38 cellular contexts compared by ENCODE assay signal in the genomic region with DNA sequence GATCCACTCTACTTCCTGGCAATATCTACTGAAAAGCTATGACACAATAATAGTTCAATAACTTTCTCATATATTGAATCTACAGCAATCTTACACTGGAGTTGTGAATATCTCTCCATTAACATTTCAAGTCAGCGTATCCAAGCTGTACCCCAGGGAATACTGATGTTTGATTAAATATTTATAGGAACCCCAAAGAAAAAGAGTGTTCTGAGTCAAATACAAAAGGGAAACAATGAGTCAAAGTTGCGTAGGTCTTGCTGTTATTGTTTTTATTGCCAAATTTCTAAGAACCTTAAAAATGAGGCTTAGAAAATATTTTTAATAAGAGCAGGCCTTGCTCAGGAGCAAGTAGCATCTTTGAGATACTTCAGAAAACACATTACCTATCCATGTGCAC.
"Had no signal": no experiment of that assay in that cellular context is flagged by ENCODE, and none has a peak within 500 bp of the region (broad histone marks: within the 10 kb centered on the region; RNA-seq: fewer than 3 reads in every experiment).

No MANE protein-coding gene starts in this region.

- DNase-seq: activated B cell treated with CpG ODN at 0.5 μM for 24 hours; activated CD4-positive, alpha-beta memory T cell treated with anti-CD3 and anti-CD28 coated beads, Interleukin-2, amount 10 ng/mL, durations not matched to agents 7 days and 5 days; activated CD4-positive, alpha-beta T cell treated with anti-CD3 and anti-CD28 coated beads for 4 hours; activated CD4-positive, alpha-beta T cell treated with anti-CD3 and anti-CD28 coated beads, Interleukin-2, amount 10 ng/mL, durations not matched to agents 24 days and 14 days; activated CD4-positive, alpha-beta T cell treated with anti-CD3 and anti-CD28 coated beads, Interleukin-2, amount 50 U/mL, for 48 hours; activated CD4-positive, CD25-positive, alpha-beta regulatory T cell treated with anti-CD3 and anti-CD28 coated beads, Interleukin-2, amount 50 U/mL, for 72 hours; activated CD8-positive, alpha-beta memory T cell treated with anti-CD3 and anti-CD28 coated beads, Interleukin-2, amount 50 U/mL, for 4 hours; activated CD8-positive, alpha-beta T cell treated with anti-CD3 and anti-CD28 coated beads, Interleukin-2, amount 10 ng/mL, durations not matched to agents 7 days and 5 days; activated effector memory CD4-positive, alpha-beta T cell treated with anti-CD3 and anti-CD28 coated beads, Interleukin-2, amount 50 U/mL, for 16 hours; activated gamma-delta T cell treated with Interleukin-2 at 50 U/mL for 16 hours; activated naive CD4-positive, alpha-beta T cell; activated naive CD4-positive, alpha-beta T cell treated with anti-CD3 and anti-CD28 coated beads for 36 hours; activated naive CD4-positive, alpha-beta T cell treated with anti-CD3 and anti-CD28 coated beads, Interleukin-2, amount 50 U/mL, for 16 hours; activated naive CD8-positive, alpha-beta T cell treated with anti-CD3 and anti-CD28 coated beads for 36 hours; activated T-cell treated with anti-CD3 and anti-CD28 coated beads for 4 hours; activated T-cell treated with anti-CD3 and anti-CD28 coated beads, Interleukin-2, amount 50 U/mL, for 1 hour; activated T-cell treated with anti-CD3 and anti-CD28 coated beads, Interleukin-2, amount 50 U/mL, for 4 hours; activated T-cell treated with anti-CD3 and anti-CD28 coated beads, Interleukin-2, amount 50 U/mL, for 72 hours; adrenal gland; amniotic stem cell; aorta; body of pancreas; brain microvascular endothelial cell; caudate nucleus; cerebellar nuclear complex; T-helper 1 cell; T-helper 2 cell; T-helper 9 cell had no signal

- H3K9me3 Mint-ChIP-seq: activated CD4-positive, alpha-beta memory T cell treated with anti-CD3 and anti-CD28 coated beads, Interleukin-2, amount 10 ng/mL, durations not matched to agents 7 days and 5 days; activated CD4-positive, alpha-beta T cell treated with anti-CD3 and anti-CD28 coated beads, Interleukin-2, amount 10 ng/mL, durations not matched to agents 24 days and 14 days; activated T-helper 17 cell treated with anti-CD3 and anti-CD28 coated beads, Interleukin-2, amount 50 U/mL, for 72 hours had no signal

- H3K27ac Mint-ChIP-seq: activated B cell treated with CpG ODN at 0.5 μM for 24 hours; activated CD4-positive, alpha-beta memory T cell treated with anti-CD3 and anti-CD28 coated beads, Interleukin-2, amount 10 ng/mL, durations not matched to agents 7 days and 5 days; activated CD4-positive, alpha-beta T cell treated with anti-CD3 and anti-CD28 coated beads, Interleukin-2, amount 10 ng/mL, durations not matched to agents 24 days and 14 days; activated CD8-positive, alpha-beta T cell treated with anti-CD3 and anti-CD28 coated beads, Interleukin-2, amount 10 ng/mL, durations not matched to agents 7 days and 5 days; activated naive CD4-positive, alpha-beta T cell treated with anti-CD3 and anti-CD28 coated beads for 36 hours; activated naive CD4-positive, alpha-beta T cell treated with anti-CD3 and anti-CD28 coated beads, Interleukin-2, amount 50 U/mL, for 72 hours; activated naive CD8-positive, alpha-beta T cell treated with anti-CD3 and anti-CD28 coated beads for 36 hours; activated T-cell treated with anti-CD3 and anti-CD28 coated beads, Interleukin-2, amount 50 U/mL, for 72 hours; activated T-helper 1 cell treated with anti-CD3 and anti-CD28 coated beads, Interleukin-12 subunit alpha, Interleukin-12 subunit beta, Interleukin-2, Interleukin-4 antibody, amounts not matched to agents 30 ng/mL and 10 ng/mL and 1 ng/mL, durations not matched to agents 14 hours and 24 hours and 36 hours; activated T-helper 17 cell treated with anti-CD3 and anti-CD28 coated beads, Interleukin-2, amount 50 U/mL, for 72 hours; T-helper 1 cell treated with Interleukin-12 subunit alpha and Interleukin-12 subunit beta and Interleukin-4 antibody, amounts not matched to agents 30 μg/mL and 1 μg/mL, for 36 hours; T-helper 2 cell treated with Interferon-gamma antibody and Interleukin-4, amounts not matched to agents 5 μg/mL and 100 μg/mL, for 36 hours had no signal

- H3K4me1 ChIP-seq: adrenal gland, body of pancreas had no signal

- H3K9me3 ChIP-seq: adrenal gland, body of pancreas had no signal

- H3K27me3 ChIP-seq: adrenal gland, body of pancreas, brain microvascular endothelial cell, cardiac muscle cell had no signal

- H3K36me3 ChIP-seq: adrenal gland, brain microvascular endothelial cell, cardiac muscle cell had no signal

- ATAC-seq: activated CD8-positive, alpha-beta T cell treated with anti-CD3 and anti-CD28 coated beads, Interleukin-2, amount 10 ng/mL, durations not matched to agents 7 days and 5 days; activated naive CD4-positive, alpha-beta T cell treated with anti-CD3 and anti-CD28 coated beads, Interleukin-2, amount 50 U/mL, for 72 hours; activated T-cell treated with anti-CD3 and anti-CD28 coated beads, Interleukin-2, amount 50 U/mL, for 4 hours; activated T-cell treated with anti-CD3 and anti-CD28 coated beads, Interleukin-2, amount 50 U/mL, for 72 hours; activated T-helper 17 cell treated with anti-CD3 and anti-CD28 coated beads, Interleukin-2, amount 50 U/mL, for 72 hours; body of pancreas had no signal

- FAIRE-seq: bronchial epithelial cell, TTC549 had no signal

- H3K4me3 ChIP-seq: adrenal gland, body of pancreas, cardiac muscle cell had no signal

- H3K27ac ChIP-seq: adrenal gland, body of pancreas, cardiac muscle cell, VCaP had no signal

- H3K4me3 Mint-ChIP-seq: activated B cell treated with CpG ODN at 0.5 μM for 24 hours; activated CD4-positive, alpha-beta memory T cell treated with anti-CD3 and anti-CD28 coated beads, Interleukin-2, amount 10 ng/mL, durations not matched to agents 7 days and 5 days; activated CD4-positive, alpha-beta T cell treated with anti-CD3 and anti-CD28 coated beads, Interleukin-2, amount 10 ng/mL, durations not matched to agents 24 days and 14 days; activated CD8-positive, alpha-beta T cell treated with anti-CD3 and anti-CD28 coated beads, Interleukin-2, amount 10 ng/mL, durations not matched to agents 7 days and 5 days; activated naive CD4-positive, alpha-beta T cell treated with anti-CD3 and anti-CD28 coated beads for 36 hours; activated naive CD8-positive, alpha-beta T cell treated with anti-CD3 and anti-CD28 coated beads for 36 hours; activated T-cell treated with anti-CD3 and anti-CD28 coated beads, Interleukin-2, amount 50 U/mL, for 4 hours; activated T-cell treated with anti-CD3 and anti-CD28 coated beads, Interleukin-2, amount 50 U/mL, for 72 hours; activated T-helper 1 cell treated with anti-CD3 and anti-CD28 coated beads, Interleukin-12 subunit alpha, Interleukin-12 subunit beta, Interleukin-2, Interleukin-4 antibody, amounts not matched to agents 30 ng/mL and 10 ng/mL and 1 ng/mL, durations not matched to agents 14 hours and 24 hours and 36 hours; activated T-helper 17 cell treated with anti-CD3 and anti-CD28 coated beads, Interleukin-2, amount 50 U/mL, for 72 hours; central memory CD8-positive, alpha-beta T cell; T-helper 1 cell treated with Interleukin-12 subunit alpha and Interleukin-12 subunit beta and Interleukin-4 antibody, amounts not matched to agents 30 μg/mL and 1 μg/mL, for 36 hours; T-helper 2 cell treated with Interferon-gamma antibody and Interleukin-4, amounts not matched to agents 5 μg/mL and 100 μg/mL, for 36 hours had no signal

- H3K27me3 Mint-ChIP-seq: activated B cell treated with CpG ODN at 0.5 μM for 24 hours; activated CD4-positive, alpha-beta memory T cell treated with anti-CD3 and anti-CD28 coated beads, Interleukin-2, amount 10 ng/mL, durations not matched to agents 7 days and 5 days; activated CD4-positive, alpha-beta T cell treated with anti-CD3 and anti-CD28 coated beads, Interleukin-2, amount 10 ng/mL, durations not matched to agents 24 days and 14 days; activated naive CD8-positive, alpha-beta T cell treated with anti-CD3 and anti-CD28 coated beads for 36 hours had no signal

- H3K4me1 Mint-ChIP-seq: activated B cell treated with CpG ODN at 0.5 μM for 24 hours; activated CD4-positive, alpha-beta memory T cell treated with anti-CD3 and anti-CD28 coated beads, Interleukin-2, amount 10 ng/mL, durations not matched to agents 7 days and 5 days; activated CD4-positive, alpha-beta T cell treated with anti-CD3 and anti-CD28 coated beads, Interleukin-2, amount 10 ng/mL, durations not matched to agents 24 days and 14 days; activated naive CD8-positive, alpha-beta T cell treated with anti-CD3 and anti-CD28 coated beads for 36 hours; activated T-helper 17 cell treated with anti-CD3 and anti-CD28 coated beads, Interleukin-2, amount 50 U/mL, for 72 hours; central memory CD8-positive, alpha-beta T cell had no signal

- H3K36me3 Mint-ChIP-seq: activated naive CD4-positive, alpha-beta T cell treated with anti-CD3 and anti-CD28 coated beads, Interleukin-2, amount 50 U/mL, for 72 hours; activated naive CD8-positive, alpha-beta T cell treated with anti-CD3 and anti-CD28 coated beads for 36 hours had no signal
